1 cellular context compared by ENCODE assay signal in genomic region chr6:158538741-158539140, GRCh38.
TF ChIP-seq lines count a peak whose summit lies in the region.

No MANE protein-coding gene starts in this region.

TF ChIP-seq in K562, 482 proteins besides CTCF, POLR2A, EP300 and RAD21:
- TF ChIP-seq TCF7L2 (IDR thresholded peaks at IDR 0.05; ENCODE audit: low read depth, low read length) (no peak), MLX (CRISPR knock-in tag; conservative IDR thresholded peaks at IDR 0.05) (no peak), SPI1 (IDR thresholded peaks at IDR 0.05; ENCODE audit: borderline replicate concordance, low read depth, low read length) (0 out of 2 replicates have a peak, but pooled peaks have one; percentile 8)
TF ChIP-seq in K562: peak in this region for 1.
